ENCODE assay signal across 15 cellular contexts in the genomic region with DNA sequence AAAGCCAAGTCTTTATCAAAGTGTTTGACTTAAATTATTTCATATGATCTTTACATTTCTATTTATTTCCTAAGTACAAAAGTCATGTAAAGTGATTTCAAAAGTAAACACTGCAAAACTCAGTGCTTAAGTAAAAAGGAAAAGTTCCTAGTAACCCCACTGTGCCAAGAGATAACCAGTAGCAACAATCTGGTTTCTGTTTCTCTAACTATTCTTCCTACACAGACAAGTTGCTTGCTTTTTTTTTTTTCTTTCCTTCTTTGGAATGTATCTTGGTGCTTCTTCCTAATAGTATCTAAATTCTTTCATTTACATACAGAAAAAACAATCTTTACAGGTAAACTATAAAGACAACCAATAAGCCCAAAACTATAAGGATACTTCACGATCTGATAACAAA. TPM values are rescaled to one million over a fixed set of nuclear protein-coding genes. Genes with fewer than 3 reads are reported as not detected.
DNase-seq lines count a peak whose midpoint lies in the region; ATAC-seq and TF ChIP-seq lines count a peak whose summit lies in the region.
"Had no signal": no experiment of that assay in that cellular context is flagged by ENCODE, and none has a peak within 500 bp of the region (broad histone marks: within the 10 kb centered on the region; RNA-seq: fewer than 3 reads in every experiment).

No MANE protein-coding gene starts in this region.

- TF ChIP-seq CTCF in esophagus squamous epithelium (IDR thresholded peaks at IDR 0.05) (no peak), parathyroid adenoma (IDR thresholded peaks at IDR 0.05) (no peak)

- H3K27ac ChIP-seq in esophagus squamous epithelium (peak overlapping the region in 3 of 4 donors; percentile 82 to 95 (median 93)), parathyroid adenoma (peak overlapping the region; percentile 69)

- H3K36me3 ChIP-seq in esophagus squamous epithelium (no peaks in the 10 kb centered on the region), parathyroid adenoma (ENCODE audit: control insufficient read depth, insufficient read depth, low read length) (no peaks in the 10 kb centered on the region)
- H3K36me3 ChIP-seq: spleen had no signal

- ATAC-seq in HG02759 (IDR thresholded peaks at IDR 0.05; ENCODE audit: unreplicated experiment), result no peak
- ATAC-seq: HepG2 had no signal

- peak overlapping the region in 1 of 4 donors; percentile 89 for H3K4me3 ChIP-seq in esophagus squamous epithelium
- peak overlapping the region; percentile 25 for H3K4me3 ChIP-seq in parathyroid adenoma (ENCODE audit: low read depth, low read length)
- H3K4me3 ChIP-seq: spleen had no signal

- no peak overlapping the region for H3K4me2 ChIP-seq in parathyroid adenoma (ENCODE audit: low read length)

- WGBS in esophagus squamous epithelium, 2 donors, result 83 to 89% methylated on average over 1 of the region's 1 CpG

- H2AFZ ChIP-seq in parathyroid adenoma, result no peak overlapping the region

- intact Hi-C loops in esophagus squamous epithelium (cut with DNase I), result no loop called here

- DNase-seq in ACHN (peak; percentile 22), HuH-7 (ENCODE audit: low spot score) (peak; percentile 46), esophagus squamous epithelium (lab: John Stamatoyannopoulos, UW) (no peak), NCI-H82 treated with DMSO at 0.1 percent for 48 hours (lab: John Stamatoyannopoulos, UW; ENCODE audit: unreplicated experiment) (no peak)
- no peak for DNase-seq in activated CD8-positive, alpha-beta memory T cell treated with anti-CD3 and anti-CD28 coated beads, Interleukin-2, amount 50 U/mL, for 48 hours
- DNase-seq in stimulated activated CD4-positive, alpha-beta T cell treated with anti-CD3 and anti-CD28 coated beads, Interleukin-12 subunit alpha, Interleukin-12 subunit beta, amount 100 ng/mL, for 4 hours, result no peak
- DNase-seq: activated CD4-positive, alpha-beta memory T cell treated with anti-CD3 and anti-CD28 coated beads, Interleukin-2, amount 10 ng/mL, durations not matched to agents 7 days and 5 days; naive B cell; NCI-H1105; NCI-H510A treated with DMSO at 0.1 percent for 48 hours; spleen; T1000 had no signal

- H3K79me2 ChIP-seq in parathyroid adenoma, result peaks cover 3% of the 10 kb centered on the region

- H3K9me3 ChIP-seq in esophagus squamous epithelium (no peaks in the 10 kb centered on the region), parathyroid adenoma (ENCODE audit: control insufficient read depth, low read length) (no peaks in the 10 kb centered on the region)
- H3K9me3 ChIP-seq: spleen had no signal

- H3K4me1 ChIP-seq in esophagus squamous epithelium (peaks cover 0 to 39% (median 6%) of the 10 kb centered on the region in 3 donors), parathyroid adenoma (peaks cover 17% of the 10 kb centered on the region)

- no peak overlapping the region for H3K9ac ChIP-seq in parathyroid adenoma

- in situ Hi-C loops in ACHN (cut with HindIII; ENCODE audit: low pct_ligation_motif_present, low pct_unique_long_range_greater_than_20kb, low sequenced_read_pairs), result no loop called here

- H3K27me3 ChIP-seq in esophagus squamous epithelium (peaks cover 0 to 35% (median 0%) of the 10 kb centered on the region in 4 donors), parathyroid adenoma (ENCODE audit: control insufficient read depth, insufficient read depth, low read length) (no peaks in the 10 kb centered on the region)

- no peak for TF ChIP-seq POLR2A in esophagus squamous epithelium (IDR thresholded peaks at IDR 0.05)

RNA-seq across cellular contexts. Expression of a gene that starts 3.1 kb away (rescaled TPM):
- total RNA-seq in esophagus squamous epithelium, result 10 to 100 TPM in 1 of 4 donors, 1 to 10 TPM in 2, under 1 TPM in 1; 0.91 to 23.1 (median 5.5) TPM

Comparison
In these comparisons a context has a peak if more than half of its experiments do, and no peak if none do; other contexts are left out.
1. DNase-seq: peak in ACHN (single experiment) and HuH-7 (single experiment); none in esophagus squamous epithelium (single experiment), activated CD8-positive, alpha-beta memory T cell treated with anti-CD3 and anti-CD28 coated beads, Interleukin-2, amount 50 U/mL, for 48 hours (single experiment), NCI-H82 treated with DMSO at 0.1 percent for 48 hours (single experiment) and stimulated activated CD4-positive, alpha-beta T cell treated with anti-CD3 and anti-CD28 coated beads, Interleukin-12 subunit alpha, Interleukin-12 subunit beta, amount 100 ng/mL, for 4 hours (single experiment).